ENCODE assay signal across 12 cellular contexts in the genomic region with DNA sequence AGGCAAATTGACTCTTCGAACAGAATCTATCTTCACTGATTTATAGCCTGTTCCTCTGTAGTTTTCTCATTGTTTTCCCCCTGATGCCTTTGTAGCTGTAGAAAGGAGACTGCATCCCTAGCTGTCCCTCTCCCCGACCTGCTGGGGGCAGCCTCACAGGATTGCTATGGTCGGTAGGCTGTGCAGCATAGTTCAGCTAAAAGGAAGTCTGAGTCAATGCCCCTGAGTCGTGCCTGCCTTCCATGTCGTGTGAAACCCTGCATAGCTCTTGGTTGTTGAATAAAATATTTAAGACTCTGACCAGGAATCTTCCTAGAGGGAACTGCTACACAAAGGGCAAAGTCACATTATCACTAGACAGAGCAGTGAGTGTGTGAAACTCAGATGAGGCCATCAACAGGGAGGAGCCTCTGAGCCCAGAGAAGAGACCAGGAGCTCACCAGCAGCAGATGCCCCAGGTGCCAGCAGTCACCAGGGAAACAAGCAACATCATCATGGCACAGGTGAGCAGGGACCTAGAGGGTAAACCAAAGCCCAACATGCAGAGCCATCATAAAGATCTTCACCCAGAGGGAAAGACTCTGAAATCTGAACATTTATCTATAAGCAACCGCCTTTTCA.
DNase-seq lines count a peak whose midpoint lies in the region; ATAC-seq, FAIRE-seq and TF ChIP-seq lines count a peak whose summit lies in the region.
"Had no signal": no experiment of that assay in that cellular context is flagged by ENCODE, and none has a peak within 500 bp of the region (broad histone marks: within the 10 kb centered on the region; RNA-seq: fewer than 3 reads in every experiment).

No MANE protein-coding gene starts in this region.

- H3K27ac Mint-ChIP-seq in GM23338: no peak overlapping the region
- H3K27ac Mint-ChIP-seq: stimulated activated memory B cell treated with anti-CD40 and anti-IgM and Interleukin-4, amounts not matched to agents 10 μg/mL and 1 μg/mL and 100 μg/mL, for 72 hours had no signal

- no peaks in the 10 kb centered on the region for H3F3A ChIP-seq in GM23338 (replicated peaks; ENCODE audit: low read depth)

- peaks cover 7% of the 10 kb centered on the region for H3K4me1 Mint-ChIP-seq in GM23338
- H3K4me1 Mint-ChIP-seq: stimulated activated memory B cell treated with anti-CD40 and anti-IgM and Interleukin-4, amounts not matched to agents 10 μg/mL and 1 μg/mL and 100 μg/mL, for 72 hours had no signal

- H4K20me1 ChIP-seq in GM23338 (replicated peaks; ENCODE audit: insufficient read depth): no peaks in the 10 kb centered on the region

- peak; percentile 27 for DNase-seq in AG20443 (ENCODE audit: low spot score)
- peak; percentile 69 for DNase-seq in GM23338 (ENCODE audit: low spot score)
- DNase-seq in RCC 7860 (ENCODE audit: low spot score): peak; percentile 33
- peak; percentile 28 for DNase-seq in glomerular visceral epithelial cell (ENCODE audit: extremely low spot score)
- no peak for DNase-seq in retina
- DNase-seq in NCI-H1105 treated with DMSO at 0.1 percent for 48 hours (lab: John Stamatoyannopoulos, UW): no peak
- DNase-seq: head of caudate nucleus, ovary had no signal

- no peak overlapping the region for H3K4me2 ChIP-seq in GM23338
- H3K4me2 ChIP-seq: KMS-11 had no signal

- H3K27me3 ChIP-seq in GM23338 (ENCODE audit: insufficient read depth): no peaks in the 10 kb centered on the region
- H3K27me3 ChIP-seq: ovary had no signal

- H3K36me3 Mint-ChIP-seq in GM23338 (ENCODE audit: low read depth): peaks cover 6% of the 10 kb centered on the region; the same call in 1 of the 3 replicates
- H3K36me3 Mint-ChIP-seq: stimulated activated memory B cell treated with anti-CD40 and anti-IgM and Interleukin-4, amounts not matched to agents 10 μg/mL and 1 μg/mL and 100 μg/mL, for 72 hours had no signal

- H3K4me3 Mint-ChIP-seq in GM23338: no peak overlapping the region
- H3K4me3 Mint-ChIP-seq: stimulated activated memory B cell treated with anti-CD40 and anti-IgM and Interleukin-4, amounts not matched to agents 10 μg/mL and 1 μg/mL and 100 μg/mL, for 72 hours had no signal

- no peaks in the 10 kb centered on the region for H3K27me3 Mint-ChIP-seq in GM23338 (ENCODE audit: insufficient read depth, low read depth, poor library complexity)
- H3K27me3 Mint-ChIP-seq: stimulated activated memory B cell treated with anti-CD40 and anti-IgM and Interleukin-4, amounts not matched to agents 10 μg/mL and 1 μg/mL and 100 μg/mL, for 72 hours had no signal

- H3K79me2 ChIP-seq in GM23338 (replicated peaks; ENCODE audit: insufficient read depth): no peaks in the 10 kb centered on the region

- no peak for FAIRE-seq in RCC 7860 (lab: Jason Lieb, UNC)

- H3K27ac ChIP-seq in GM23338 (ENCODE audit: low read depth): no peak overlapping the region
- H3K27ac ChIP-seq: KMS-11, ovary had no signal

- TF ChIP-seq CTCF in GM23338 (conservative IDR thresholded peaks at IDR 0.05; ENCODE audit: low read depth in 2 of 2): peak; percentile 73 to 75

- peaks cover 8% of the 10 kb centered on the region; the same call in 1 of the 2 replicates for H3K9me2 ChIP-seq in GM23338 (ENCODE audit: insufficient read depth)

- ATAC-seq in GM23338: peak; percentile 100
- ATAC-seq in GM18511 (IDR thresholded peaks at IDR 0.05; ENCODE audit: unreplicated experiment): no peak
- no peak for ATAC-seq in GM18502 (IDR thresholded peaks at IDR 0.05; ENCODE audit: poor library complexity, unreplicated experiment)
- ATAC-seq: stimulated activated memory B cell treated with anti-CD40 and anti-IgM and Interleukin-4, amounts not matched to agents 10 μg/mL and 1 μg/mL and 100 μg/mL, for 72 hours had no signal

- H3K4me1 ChIP-seq in GM23338 (ENCODE audit: insufficient read depth): no peaks in the 10 kb centered on the region

- peaks cover 6% of the 10 kb centered on the region; the same call in 2 of the 3 replicates for H3K9me3 Mint-ChIP-seq in GM23338

- no peak overlapping the region for H3K4me3 ChIP-seq in GM23338
- H3K4me3 ChIP-seq: ovary had no signal

- H3K36me3 ChIP-seq in GM23338 (ENCODE audit: insufficient read depth): no peaks in the 10 kb centered on the region
- H3K36me3 ChIP-seq: ovary had no signal

- H2AFZ ChIP-seq in GM23338: peak overlapping the region; percentile 56; the same call in 1 of the 2 replicates

TF ChIP-seq in GM23338, 12 proteins besides CTCF, POLR2A, EP300 and RAD21 (continues in another document):
- TF ChIP-seq STAT1 (IDR thresholded peaks at IDR 0.05; ENCODE audit: unreplicated experiment): no peak
- TF ChIP-seq, protein P1, sequence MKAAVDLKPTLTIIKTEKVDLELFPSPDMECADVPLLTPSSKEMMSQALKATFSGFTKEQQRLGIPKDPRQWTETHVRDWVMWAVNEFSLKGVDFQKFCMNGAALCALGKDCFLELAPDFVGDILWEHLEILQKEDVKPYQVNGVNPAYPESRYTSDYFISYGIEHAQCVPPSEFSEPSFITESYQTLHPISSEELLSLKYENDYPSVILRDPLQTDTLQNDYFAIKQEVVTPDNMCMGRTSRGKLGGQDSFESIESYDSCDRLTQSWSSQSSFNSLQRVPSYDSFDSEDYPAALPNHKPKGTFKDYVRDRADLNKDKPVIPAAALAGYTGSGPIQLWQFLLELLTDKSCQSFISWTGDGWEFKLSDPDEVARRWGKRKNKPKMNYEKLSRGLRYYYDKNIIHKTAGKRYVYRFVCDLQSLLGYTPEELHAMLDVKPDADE (IDR thresholded peaks at IDR 0.05): no peak
- TF ChIP-seq, protein P2, sequence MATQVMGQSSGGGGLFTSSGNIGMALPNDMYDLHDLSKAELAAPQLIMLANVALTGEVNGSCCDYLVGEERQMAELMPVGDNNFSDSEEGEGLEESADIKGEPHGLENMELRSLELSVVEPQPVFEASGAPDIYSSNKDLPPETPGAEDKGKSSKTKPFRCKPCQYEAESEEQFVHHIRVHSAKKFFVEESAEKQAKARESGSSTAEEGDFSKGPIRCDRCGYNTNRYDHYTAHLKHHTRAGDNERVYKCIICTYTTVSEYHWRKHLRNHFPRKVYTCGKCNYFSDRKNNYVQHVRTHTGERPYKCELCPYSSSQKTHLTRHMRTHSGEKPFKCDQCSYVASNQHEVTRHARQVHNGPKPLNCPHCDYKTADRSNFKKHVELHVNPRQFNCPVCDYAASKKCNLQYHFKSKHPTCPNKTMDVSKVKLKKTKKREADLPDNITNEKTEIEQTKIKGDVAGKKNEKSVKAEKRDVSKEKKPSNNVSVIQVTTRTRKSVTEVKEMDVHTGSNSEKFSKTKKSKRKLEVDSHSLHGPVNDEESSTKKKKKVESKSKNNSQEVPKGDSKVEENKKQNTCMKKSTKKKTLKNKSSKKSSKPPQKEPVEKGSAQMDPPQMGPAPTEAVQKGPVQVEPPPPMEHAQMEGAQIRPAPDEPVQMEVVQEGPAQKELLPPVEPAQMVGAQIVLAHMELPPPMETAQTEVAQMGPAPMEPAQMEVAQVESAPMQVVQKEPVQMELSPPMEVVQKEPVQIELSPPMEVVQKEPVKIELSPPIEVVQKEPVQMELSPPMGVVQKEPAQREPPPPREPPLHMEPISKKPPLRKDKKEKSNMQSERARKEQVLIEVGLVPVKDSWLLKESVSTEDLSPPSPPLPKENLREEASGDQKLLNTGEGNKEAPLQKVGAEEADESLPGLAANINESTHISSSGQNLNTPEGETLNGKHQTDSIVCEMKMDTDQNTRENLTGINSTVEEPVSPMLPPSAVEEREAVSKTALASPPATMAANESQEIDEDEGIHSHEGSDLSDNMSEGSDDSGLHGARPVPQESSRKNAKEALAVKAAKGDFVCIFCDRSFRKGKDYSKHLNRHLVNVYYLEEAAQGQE (IDR thresholded peaks at IDR 0.05; ENCODE audit: unreplicated experiment): no peak
- TF ChIP-seq NANOG (IDR thresholded peaks at IDR 0.05; ENCODE audit: borderline replicate concordance): no peak
- TF ChIP-seq POLR2AphosphoS5 (IDR thresholded peaks at IDR 0.05; ENCODE audit: low read depth): no peak

Comparison
In these comparisons a context has a peak if more than half of its experiments do, and no peak if none do; other contexts are left out.
1. DNase-seq: peak in AG20443 (single experiment), GM23338 (single experiment), RCC 7860 (single experiment) and glomerular visceral epithelial cell (single experiment); none in retina (single experiment) and NCI-H1105 treated with DMSO at 0.1 percent for 48 hours (single experiment).